In the genomic region with DNA sequence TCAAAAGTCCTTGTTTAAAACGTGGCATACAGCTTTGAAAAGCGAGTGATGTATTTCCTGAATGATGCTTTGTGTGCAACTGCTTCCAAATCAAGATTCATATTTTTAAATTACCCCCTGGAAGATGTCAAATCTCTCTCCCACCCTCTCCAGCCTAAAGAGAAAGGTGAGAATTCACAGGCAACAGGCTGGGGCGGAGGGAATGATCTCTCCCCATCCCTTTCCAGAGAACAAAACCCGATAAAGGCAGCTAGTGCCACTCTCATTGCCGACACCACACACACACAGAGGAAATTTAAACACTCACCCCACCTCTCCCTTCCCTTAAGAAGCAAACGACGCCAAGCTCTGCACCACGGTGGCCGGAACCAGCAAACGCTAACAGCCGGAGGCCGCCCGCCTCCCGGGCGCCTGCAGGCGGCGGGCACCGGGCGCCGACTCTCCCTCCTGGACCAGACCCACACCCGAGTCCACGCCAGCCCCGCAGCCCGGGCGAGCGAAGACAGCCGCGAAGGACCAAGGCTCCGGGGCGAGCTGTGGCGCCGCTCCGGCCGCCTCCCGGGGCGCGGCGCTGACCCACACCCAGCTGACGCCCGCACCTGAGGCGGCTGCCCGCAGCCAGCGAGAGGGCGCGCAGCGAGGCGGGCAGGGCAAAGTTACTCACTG, we compare ENCODE assay signal across 1 cellular context.
TF ChIP-seq lines count a peak whose summit lies in the region.

No MANE protein-coding gene starts in this region.

TF ChIP-seq in A549, 52 proteins besides CTCF, POLR2A, EP300 and RAD21 (continued from another document):
- TF ChIP-seq, protein P1, sequence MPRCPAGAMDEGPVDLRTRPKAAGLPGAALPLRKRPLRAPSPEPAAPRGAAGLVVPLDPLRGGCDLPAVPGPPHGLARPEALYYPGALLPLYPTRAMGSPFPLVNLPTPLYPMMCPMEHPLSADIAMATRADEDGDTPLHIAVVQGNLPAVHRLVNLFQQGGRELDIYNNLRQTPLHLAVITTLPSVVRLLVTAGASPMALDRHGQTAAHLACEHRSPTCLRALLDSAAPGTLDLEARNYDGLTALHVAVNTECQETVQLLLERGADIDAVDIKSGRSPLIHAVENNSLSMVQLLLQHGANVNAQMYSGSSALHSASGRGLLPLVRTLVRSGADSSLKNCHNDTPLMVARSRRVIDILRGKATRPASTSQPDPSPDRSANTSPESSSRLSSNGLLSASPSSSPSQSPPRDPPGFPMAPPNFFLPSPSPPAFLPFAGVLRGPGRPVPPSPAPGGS (IDR thresholded peaks at IDR 0.05), result no peak
- TF ChIP-seq HOXB5 (CRISPR knock-in tag; IDR thresholded peaks at IDR 0.05) (no peak), HOXA7 (CRISPR knock-in tag; IDR thresholded peaks at IDR 0.05) (no peak)
- TF ChIP-seq, protein P2, sequence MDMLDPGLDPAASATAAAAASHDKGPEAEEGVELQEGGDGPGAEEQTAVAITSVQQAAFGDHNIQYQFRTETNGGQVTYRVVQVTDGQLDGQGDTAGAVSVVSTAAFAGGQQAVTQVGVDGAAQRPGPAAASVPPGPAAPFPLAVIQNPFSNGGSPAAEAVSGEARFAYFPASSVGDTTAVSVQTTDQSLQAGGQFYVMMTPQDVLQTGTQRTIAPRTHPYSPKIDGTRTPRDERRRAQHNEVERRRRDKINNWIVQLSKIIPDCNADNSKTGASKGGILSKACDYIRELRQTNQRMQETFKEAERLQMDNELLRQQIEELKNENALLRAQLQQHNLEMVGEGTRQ (IDR thresholded peaks at IDR 0.05), result no peak
TF ChIP-seq in A549: peak in this region for 0.
